10 cellular contexts compared by ENCODE assay signal in the genomic region with DNA sequence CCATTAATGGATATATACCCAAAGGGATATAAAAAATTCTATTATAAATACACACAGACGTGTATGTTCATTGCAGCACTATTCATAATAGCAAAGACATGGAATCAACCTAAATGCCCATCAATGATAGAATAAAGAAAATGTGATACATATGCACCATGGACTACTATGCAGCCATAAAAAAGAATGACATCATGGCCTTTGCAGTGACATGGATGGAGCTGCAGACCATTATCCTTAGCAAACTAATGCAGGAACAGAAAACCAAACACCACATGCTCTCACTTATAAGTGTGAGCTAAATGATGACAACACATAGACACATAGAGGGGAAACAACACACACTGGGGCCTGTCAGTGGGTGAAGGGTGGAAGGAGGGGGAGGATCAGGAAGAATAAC.
"Had no signal": no experiment of that assay in that cellular context is flagged by ENCODE, and none has a peak within 500 bp of the region (broad histone marks: within the 10 kb centered on the region; RNA-seq: fewer than 3 reads in every experiment).

No MANE protein-coding gene starts in this region.

- H3K4me1 ChIP-seq: HAP-1 had no signal

- DNase-seq: H7, HFFc6, IMR-90, KBM-7 had no signal

- H3K9me3 ChIP-seq: HAP-1 had no signal

- H3K27ac ChIP-seq: HL-60 had no signal

- H3K36me3 ChIP-seq: HAP-1 had no signal

- H3K4me2 ChIP-seq: GM23338 had no signal

- FAIRE-seq: H1 had no signal

- H3K9ac ChIP-seq: KMS-11 had no signal

- ATAC-seq: GM23338, HCT116 had no signal

- H2AFZ ChIP-seq: GM23338 had no signal

- H3K4me3 ChIP-seq: GM23338, HAP-1 had no signal
